Comparison of ENCODE assay signal across 13 cellular contexts in the genomic region with DNA sequence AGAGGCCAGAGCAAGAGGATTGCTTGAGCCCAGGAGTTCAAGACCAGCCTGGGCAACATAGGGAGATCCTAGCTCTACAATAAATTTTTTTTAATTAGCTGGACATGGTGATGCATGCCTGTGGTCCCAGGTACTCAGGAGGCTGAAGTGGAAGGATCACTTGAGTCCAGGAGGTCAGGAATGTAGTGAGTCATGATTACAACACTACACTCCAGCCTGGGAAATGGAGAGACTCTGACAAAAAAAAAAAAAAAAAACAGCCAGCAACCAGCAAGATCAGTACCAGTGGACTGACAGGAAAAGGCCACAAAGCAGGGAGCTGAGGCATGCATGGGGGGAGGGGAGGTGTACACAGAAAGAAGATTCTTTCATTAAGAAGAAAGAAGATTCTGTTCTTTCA. TPM values are rescaled to one million over a fixed set of nuclear protein-coding genes. Genes with fewer than 3 reads are reported as not detected.
DNase-seq lines count a peak whose midpoint lies in the region; ATAC-seq lines count a peak whose summit lies in the region.
"Had no signal": no experiment of that assay in that cellular context is flagged by ENCODE, and none has a peak within 500 bp of the region (broad histone marks: within the 10 kb centered on the region; RNA-seq: fewer than 3 reads in every experiment).

No MANE protein-coding gene starts in this region.

- no peaks in the 10 kb centered on the region for H3K4me1 Mint-ChIP-seq in activated CD8-positive, alpha-beta T cell treated with anti-CD3 and anti-CD28 coated beads, Interleukin-2, amount 10 ng/mL, durations not matched to agents 7 days and 5 days (ENCODE audit: low read depth)
- no peaks in the 10 kb centered on the region for H3K4me1 Mint-ChIP-seq in activated T-cell treated with anti-CD3 and anti-CD28 coated beads, Interleukin-2, amount 50 U/mL, for 4 hours (ENCODE audit: low read depth)
- H3K4me1 Mint-ChIP-seq: activated CD4-positive, alpha-beta T cell treated with anti-CD3 and anti-CD28 coated beads for 36 hours; IgD-negative memory B cell had no signal

- no peak overlapping the region for H3K4me3 Mint-ChIP-seq in activated CD8-positive, alpha-beta T cell treated with anti-CD3 and anti-CD28 coated beads, Interleukin-2, amount 10 ng/mL, durations not matched to agents 7 days and 5 days
- no peak overlapping the region for H3K4me3 Mint-ChIP-seq in activated T-cell treated with anti-CD3 and anti-CD28 coated beads, Interleukin-2, amount 50 U/mL, for 4 hours
- H3K4me3 Mint-ChIP-seq: activated CD4-positive, alpha-beta T cell treated with anti-CD3 and anti-CD28 coated beads for 36 hours; dendritic cell treated with granulocyte-macrophage colony-stimulating factor and Interleukin-4, amounts not matched to agents 40 ng/mL and 50 ng/mL, for 4 days; IgD-negative memory B cell had no signal

- DNase-seq in COLO829 (ENCODE audit: low spot score) (peak; percentile 16), HS-27A (ENCODE audit: low read depth) (peak; percentile 7), astrocyte of the hippocampus (ENCODE audit: low read depth, low spot score) (peak; percentile 75), islet precursor cell (peak; percentile 79), NCI-H2227 treated with DMSO at 0.1 percent for 48 hours (lab: John Stamatoyannopoulos, UW) (no peak), NCI-H2081 treated with DMSO at 0.1 percent for 48 hours (lab: John Stamatoyannopoulos, UW) (no peak)
- DNase-seq in activated CD8-positive, alpha-beta T cell treated with anti-CD3 and anti-CD28 coated beads, Interleukin-2, amount 10 ng/mL, durations not matched to agents 7 days and 5 days, result no peak
- no peak for DNase-seq in activated T-cell treated with anti-CD3 and anti-CD28 coated beads, Interleukin-2, amount 50 U/mL, for 4 hours
- DNase-seq: activated CD4-positive, alpha-beta T cell treated with anti-CD3 and anti-CD28 coated beads for 36 hours; NCI-H526; RPMI8226 had no signal

- H3K27me3 Mint-ChIP-seq in activated CD8-positive, alpha-beta T cell treated with anti-CD3 and anti-CD28 coated beads, Interleukin-2, amount 10 ng/mL, durations not matched to agents 7 days and 5 days (ENCODE audit: low read depth), result peaks cover 1% of the 10 kb centered on the region
- H3K27me3 Mint-ChIP-seq in activated T-cell treated with anti-CD3 and anti-CD28 coated beads, Interleukin-2, amount 50 U/mL, for 4 hours (ENCODE audit: low read depth), result peaks cover 9% of the 10 kb centered on the region
- H3K27me3 Mint-ChIP-seq: dendritic cell treated with granulocyte-macrophage colony-stimulating factor and Interleukin-4, amounts not matched to agents 40 ng/mL and 50 ng/mL, for 4 days had no signal

- H3K36me3 Mint-ChIP-seq in activated CD8-positive, alpha-beta T cell treated with anti-CD3 and anti-CD28 coated beads, Interleukin-2, amount 10 ng/mL, durations not matched to agents 7 days and 5 days (ENCODE audit: low read depth), result no peaks in the 10 kb centered on the region
- no peaks in the 10 kb centered on the region for H3K36me3 Mint-ChIP-seq in activated T-cell treated with anti-CD3 and anti-CD28 coated beads, Interleukin-2, amount 50 U/mL, for 4 hours (ENCODE audit: insufficient read depth)
- H3K36me3 Mint-ChIP-seq: IgD-negative memory B cell had no signal

- no peaks in the 10 kb centered on the region for H3K9me3 Mint-ChIP-seq in activated CD8-positive, alpha-beta T cell treated with anti-CD3 and anti-CD28 coated beads, Interleukin-2, amount 10 ng/mL, durations not matched to agents 7 days and 5 days (ENCODE audit: insufficient read depth)
- H3K9me3 Mint-ChIP-seq in activated T-cell treated with anti-CD3 and anti-CD28 coated beads, Interleukin-2, amount 50 U/mL, for 4 hours, result peaks cover 12% of the 10 kb centered on the region

- CTCF ChIA-PET in activated CD8-positive, alpha-beta T cell treated with anti-CD3 and anti-CD28 coated beads, Interleukin-2, amount 10 ng/mL, durations not matched to agents 7 days and 5 days (lab: Charles Lee), result no interaction called here

- no peak for ATAC-seq in activated CD8-positive, alpha-beta T cell treated with anti-CD3 and anti-CD28 coated beads, Interleukin-2, amount 10 ng/mL, durations not matched to agents 7 days and 5 days
- ATAC-seq in activated T-cell treated with anti-CD3 and anti-CD28 coated beads, Interleukin-2, amount 50 U/mL, for 4 hours, result no peak
- ATAC-seq: activated CD4-positive, alpha-beta T cell treated with anti-CD3 and anti-CD28 coated beads for 36 hours had no signal

- H3K27ac Mint-ChIP-seq in activated CD8-positive, alpha-beta T cell treated with anti-CD3 and anti-CD28 coated beads, Interleukin-2, amount 10 ng/mL, durations not matched to agents 7 days and 5 days, result no peak overlapping the region
- H3K27ac Mint-ChIP-seq: activated CD4-positive, alpha-beta T cell treated with anti-CD3 and anti-CD28 coated beads for 36 hours; dendritic cell treated with granulocyte-macrophage colony-stimulating factor and Interleukin-4, amounts not matched to agents 40 ng/mL and 50 ng/mL, for 4 days; IgD-negative memory B cell had no signal

- POLR2A ChIA-PET in activated CD8-positive, alpha-beta T cell treated with anti-CD3 and anti-CD28 coated beads, Interleukin-2, amount 10 ng/mL, durations not matched to agents 7 days and 5 days (lab: Charles Lee), result no interaction called here

RNA-seq across cellular contexts. Expression of a gene that starts 52.7 kb away (rescaled TPM):
- total RNA-seq in activated CD8-positive, alpha-beta T cell treated with anti-CD3 and anti-CD28 coated beads, Interleukin-2, amount 10 ng/mL, durations not matched to agents 7 days and 5 days, result 10 to 100 TPM; 12.8 to 13.9 TPM
- 10 to 100 TPM in 2 of 3 donors, 1 to 10 TPM in 1; 9.7 to 10.8 (median 10.4) TPM for total RNA-seq in activated T-cell treated with anti-CD3 and anti-CD28 coated beads, Interleukin-2, amount 50 U/mL, for 4 hours

Comparison
In these comparisons a context has a peak if more than half of its experiments do, and no peak if none do; other contexts are left out.
1. DNase-seq: peak in COLO829 (single experiment), HS-27A (single experiment), astrocyte of the hippocampus (single experiment) and islet precursor cell (single experiment); none in NCI-H2227 treated with DMSO at 0.1 percent for 48 hours (single experiment), NCI-H2081 treated with DMSO at 0.1 percent for 48 hours (single experiment), activated CD8-positive, alpha-beta T cell treated with anti-CD3 and anti-CD28 coated beads, Interleukin-2, amount 10 ng/mL, durations not matched to agents 7 days and 5 days (single experiment) and activated T-cell treated with anti-CD3 and anti-CD28 coated beads, Interleukin-2, amount 50 U/mL, for 4 hours (single experiment).